In the genomic region with DNA sequence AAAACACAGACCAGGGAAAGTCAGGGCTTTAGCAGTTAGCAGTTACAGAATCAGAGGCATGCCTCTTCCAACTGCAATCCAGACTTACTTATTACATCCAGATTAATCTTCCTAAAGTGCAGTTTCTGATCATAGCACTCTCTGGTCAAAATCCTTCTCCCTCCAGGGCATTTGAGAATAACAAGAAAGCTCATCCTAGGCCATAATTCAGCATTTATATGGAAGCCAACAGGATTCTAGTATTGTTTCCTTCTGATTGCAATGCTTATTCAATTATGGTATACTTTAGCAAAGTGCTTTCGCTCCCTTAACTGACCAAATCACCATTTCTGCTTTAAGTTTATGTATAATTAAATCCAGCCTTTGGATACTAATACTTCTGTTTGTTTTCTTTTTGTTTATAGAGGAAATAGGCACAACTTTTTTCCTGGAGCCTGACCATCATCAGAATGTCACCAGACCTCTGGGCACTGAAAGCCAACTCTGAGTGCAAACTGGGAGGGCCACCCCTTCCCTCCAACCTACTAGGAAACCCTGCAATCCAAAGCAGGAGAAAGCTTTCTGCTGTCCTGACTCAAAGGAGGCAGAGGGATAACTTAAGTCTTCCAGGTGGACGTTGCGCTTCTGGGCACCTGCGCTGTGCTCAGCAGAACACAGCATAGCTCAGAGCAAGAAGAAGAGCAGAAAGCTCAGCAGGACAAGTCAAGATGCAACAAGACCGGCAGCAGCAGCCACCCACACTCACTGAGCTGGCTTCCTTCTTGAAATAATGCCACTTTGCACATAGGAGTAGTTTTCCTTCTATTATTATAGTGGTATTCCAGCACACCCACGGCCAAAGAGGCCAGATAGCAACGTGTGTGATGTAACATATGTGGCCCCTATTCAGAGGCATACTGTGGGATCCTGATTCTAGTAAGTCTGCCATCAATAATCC, we compare ENCODE assay signal across 21 cellular contexts.
"Had no signal": no experiment of that assay in that cellular context is flagged by ENCODE, and none has a peak within 500 bp of the region (broad histone marks: within the 10 kb centered on the region; RNA-seq: fewer than 3 reads in every experiment).

No MANE protein-coding gene starts in this region.

- H3K36me3 ChIP-seq: pancreas, right atrium auricular region had no signal

- H3K4me1 Mint-ChIP-seq: activated naive CD8-positive, alpha-beta T cell treated with anti-CD3 and anti-CD28 coated beads for 36 hours had no signal

- DNase-seq: activated CD4-positive, alpha-beta T cell treated with anti-CD3 and anti-CD28 coated beads for 1 hour; activated naive CD4-positive, alpha-beta T cell treated with Interleukin-2 at 50 U/mL for 16 hours; activated naive CD8-positive, alpha-beta T cell treated with anti-CD3 and anti-CD28 coated beads for 36 hours; activated T-cell treated with anti-CD3 and anti-CD28 coated beads, Interleukin-2, amount 50 U/mL, for 4 hours; amniotic stem cell; cerebellar nuclear complex; cortex of kidney; foreskin melanocyte; glutamatergic neuron; hippocampal formation; kidney glomerular epithelial cell; midbrain; pancreas; psoas muscle; stimulated activated CD4-positive, alpha-beta T cell treated with anti-CD3 and anti-CD28 coated beads, Interleukin-12 subunit alpha, Interleukin-12 subunit beta, amount 100 ng/mL, for 4 hours; stimulated activated naive CD8-positive, alpha-beta T cell treated with anti-CD3 and anti-CD28 coated beads, Interleukin-15, amount 100 ng/mL, for 72 hours; T-cell; transverse colon had no signal

- H3K36me3 Mint-ChIP-seq: natural killer cell treated with Interleukin-12 subunit alpha and Interleukin-12 subunit beta and Interleukin-15 and Interleukin-18, amount 100 ng/mL, for 72 hours had no signal

- ATAC-seq: activated T-cell treated with anti-CD3 and anti-CD28 coated beads, Interleukin-2, amount 50 U/mL, for 4 hours; pancreas; psoas muscle; stimulated activated naive CD8-positive, alpha-beta T cell treated with anti-CD3 and anti-CD28 coated beads, Interleukin-15, amount 100 ng/mL, for 72 hours; T-cell had no signal

- H3K4me1 ChIP-seq: pancreas, psoas muscle, transverse colon had no signal

- H3K4me3 ChIP-seq: pancreas, psoas muscle, right atrium auricular region, transverse colon had no signal

- H3K27ac ChIP-seq: epithelial cell of prostate, pancreas, psoas muscle, right atrium auricular region, transverse colon had no signal

- H3K27ac Mint-ChIP-seq: activated naive CD8-positive, alpha-beta T cell treated with anti-CD3 and anti-CD28 coated beads for 36 hours; T-cell had no signal

- H3K27me3 ChIP-seq: pancreas, right atrium auricular region, transverse colon had no signal

- H3K4me3 Mint-ChIP-seq: activated naive CD8-positive, alpha-beta T cell treated with anti-CD3 and anti-CD28 coated beads for 36 hours; activated T-cell treated with anti-CD3 and anti-CD28 coated beads, Interleukin-2, amount 50 U/mL, for 4 hours; natural killer cell treated with Interleukin-12 subunit alpha and Interleukin-12 subunit beta and Interleukin-15 and Interleukin-18, amount 100 ng/mL, for 72 hours; stimulated activated naive CD8-positive, alpha-beta T cell treated with anti-CD3 and anti-CD28 coated beads, Interleukin-15, amount 100 ng/mL, for 72 hours; T-cell had no signal

- H3K9me3 Mint-ChIP-seq: activated naive CD8-positive, alpha-beta T cell treated with anti-CD3 and anti-CD28 coated beads for 36 hours; activated T-cell treated with anti-CD3 and anti-CD28 coated beads, Interleukin-2, amount 50 U/mL, for 4 hours; natural killer cell treated with Interleukin-12 subunit alpha and Interleukin-12 subunit beta and Interleukin-15 and Interleukin-18, amount 100 ng/mL, for 72 hours; stimulated activated naive CD8-positive, alpha-beta T cell treated with anti-CD3 and anti-CD28 coated beads, Interleukin-15, amount 100 ng/mL, for 72 hours; T-cell had no signal

- H3K9me3 ChIP-seq: pancreas, psoas muscle, right atrium auricular region, transverse colon had no signal

- H3K27me3 Mint-ChIP-seq: activated naive CD8-positive, alpha-beta T cell treated with anti-CD3 and anti-CD28 coated beads for 36 hours; natural killer cell treated with Interleukin-12 subunit alpha and Interleukin-12 subunit beta and Interleukin-15 and Interleukin-18, amount 100 ng/mL, for 72 hours; stimulated activated naive CD8-positive, alpha-beta T cell treated with anti-CD3 and anti-CD28 coated beads, Interleukin-15, amount 100 ng/mL, for 72 hours; T-cell had no signal
